9 cellular contexts compared by ENCODE assay signal in the genomic region with DNA sequence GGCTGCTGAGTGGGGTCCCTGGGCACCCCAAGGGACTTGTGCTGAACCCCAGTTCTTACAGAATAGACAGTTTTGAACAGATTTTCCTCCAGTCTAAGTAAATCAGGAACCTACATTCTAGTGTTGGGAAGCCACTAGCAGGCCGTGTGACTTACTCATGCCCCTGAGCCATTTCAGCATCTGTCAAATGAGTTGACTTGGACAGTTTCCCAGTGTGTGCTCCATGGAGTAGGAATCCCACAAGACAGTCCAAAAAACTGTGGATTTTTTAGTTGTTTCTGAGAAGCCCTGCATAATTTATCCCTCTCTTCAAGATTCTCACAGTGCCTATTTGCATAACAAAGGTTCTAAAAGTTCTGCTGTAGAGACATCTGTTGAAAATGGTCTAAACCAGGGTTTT. TPM values are rescaled to one million over a fixed set of nuclear protein-coding genes. Genes with fewer than 3 reads are reported as not detected.
DNase-seq lines count a peak whose midpoint lies in the region; TF ChIP-seq lines count a peak whose summit lies in the region.
"Had no signal": no experiment of that assay in that cellular context is flagged by ENCODE, and none has a peak within 500 bp of the region (broad histone marks: within the 10 kb centered on the region; RNA-seq: fewer than 3 reads in every experiment).

No MANE protein-coding gene starts in this region.

- H3K14ac ChIP-seq in trophoblast cell (ENCODE audit: low read length) = no peak overlapping the region

- peak; percentile 62 for DNase-seq in Ammon's horn (ENCODE audit: low spot score)
- no peak for DNase-seq in OCI-LY7 (ENCODE audit: low spot score)
- DNase-seq in fibroblast of lung (ENCODE audit: low read depth in 2 of 2) = peak; percentile 91 to 94
- no peak for DNase-seq in trophoblast cell
- DNase-seq in posterior vena cava (ENCODE audit: low spot score) = no peak
- DNase-seq in ovary = no peak
- no peak for DNase-seq in stimulated activated CD4-positive, alpha-beta T cell treated with anti-CD3 and anti-CD28 coated beads, Interleukin-4, amount 100 ng/mL, for 24 hours
- no peak for DNase-seq in HUDEP-2 (lab: John Stamatoyannopoulos, UW; ENCODE audit: unreplicated experiment in 76 of 76)
- DNase-seq: retina had no signal

- H3K4ac ChIP-seq in trophoblast cell (ENCODE audit: low read depth, low read length) = no peak overlapping the region

- H3K27ac ChIP-seq in OCI-LY7 (ENCODE audit: low read depth, low read length, poor library complexity, severe bottlenecking) = peak overlapping the region; percentile 35
- no peak overlapping the region for H3K27ac ChIP-seq in fibroblast of lung (ENCODE audit: insufficient read depth, low read length)
- H3K27ac ChIP-seq in trophoblast cell (ENCODE audit: low read depth, low read length) = no peak overlapping the region
- no peak overlapping the region for H3K27ac ChIP-seq in ovary

- CTCF ChIA-PET in OCI-LY7 (lab: Charles Lee; ENCODE audit: unreplicated experiment) = interaction anchor here (1.2 kb wide), 1 partner anchor 34 kb away, joined by 3 read pairs; no protein-coding TSS in a partner anchor

- H3K4me3 ChIP-seq in OCI-LY7 (ENCODE audit: low read depth, low read length, poor library complexity, severe bottlenecking) = no peak overlapping the region
- H3K4me3 ChIP-seq in fibroblast of lung (replicated peaks in 1 of 4; ENCODE audit: control extremely low read depth in 1 of 4, insufficient read depth in 1 of 4, low read depth in 3 of 4, low read length in 4 of 4) = no peak overlapping the region
- no peak overlapping the region for H3K4me3 ChIP-seq in trophoblast cell (ENCODE audit: low read depth, low read length)
- H3K4me3 ChIP-seq in ovary = no peak overlapping the region

- H3K79me1 ChIP-seq in trophoblast cell (ENCODE audit: low read length) = peaks cover 3% of the 10 kb centered on the region

- TF ChIP-seq CTCF in OCI-LY7 (conservative IDR thresholded peaks at IDR 0.05; ENCODE audit: low read length) (no peak), fibroblast of lung (conservative IDR thresholded peaks at IDR 0.05 in 1 of 2, IDR thresholded peaks at IDR 0.05 in 1 of 2; ENCODE audit: low read depth in 1 of 2, low read length in 2 of 2) (no peak), ovary (IDR thresholded peaks at IDR 0.05) (no peak)

- peaks cover 3% of the 10 kb centered on the region for H3K27me3 ChIP-seq in fibroblast of lung (ENCODE audit: control insufficient read depth, insufficient read depth, low read length)
- H3K27me3 ChIP-seq in trophoblast cell (ENCODE audit: insufficient read depth, low read length) = no peaks in the 10 kb centered on the region
- no peaks in the 10 kb centered on the region for H3K27me3 ChIP-seq in ovary

- H3K4me1 ChIP-seq in OCI-LY7 (ENCODE audit: insufficient read depth, low read length, poor library complexity, severe bottlenecking) (peaks cover 24% of the 10 kb centered on the region), fibroblast of lung (ENCODE audit: control insufficient read depth, extremely low read depth, insufficient read depth, low read length) (peaks cover 10% of the 10 kb centered on the region), trophoblast cell (ENCODE audit: control insufficient read depth in 1 of 2, insufficient read depth in 2 of 2, low read length in 2 of 2) (peaks cover 20% of the 10 kb centered on the region in 2 experiments), ovary (ENCODE audit: insufficient read depth) (no peaks in the 10 kb centered on the region)

- H2BK12ac ChIP-seq in trophoblast cell (ENCODE audit: low read length) = no peak overlapping the region

- H3K79me2 ChIP-seq in OCI-LY7 (ENCODE audit: insufficient read depth, low read depth, low read length) = no peaks in the 10 kb centered on the region; the same call in 1 of the 2 replicates
- no peaks in the 10 kb centered on the region for H3K79me2 ChIP-seq in fibroblast of lung (ENCODE audit: control insufficient read depth, insufficient read depth, low read length)
- H3K79me2 ChIP-seq in trophoblast cell (ENCODE audit: control insufficient read depth, insufficient read depth, low read length, poor library complexity) = no peaks in the 10 kb centered on the region

- H3K36me3 ChIP-seq in OCI-LY7 (ENCODE audit: insufficient read depth, low read length) (peaks cover 41% of the 10 kb centered on the region), fibroblast of lung (ENCODE audit: control insufficient read depth, insufficient read depth, low read length) (no peaks in the 10 kb centered on the region), trophoblast cell (ENCODE audit: control insufficient read depth in 1 of 2, insufficient read depth in 2 of 2, low read length in 2 of 2) (peaks cover 0 to 7% of the 10 kb centered on the region in 2 experiments), ovary (no peaks in the 10 kb centered on the region)

- no peak overlapping the region for H3K9ac ChIP-seq in fibroblast of lung (ENCODE audit: insufficient read depth, low read length)
- no peak overlapping the region for H3K9ac ChIP-seq in trophoblast cell (ENCODE audit: low read length)

- H3K23ac ChIP-seq in trophoblast cell (ENCODE audit: low read length) = no peak overlapping the region

- H4K91ac ChIP-seq in trophoblast cell (ENCODE audit: low read depth, low read length) = no peak overlapping the region

- H4K8ac ChIP-seq in trophoblast cell (ENCODE audit: low read depth, low read length) = peak overlapping the region; percentile 2

- no CpG with 5 or more reads among the region's 1 CpG for WGBS in trophoblast cell (ENCODE audit: extremely low coverage, insufficient coverage, insufficient read length)
- WGBS in ovary, 3 donors = 37 to 40% (median 37%) methylated on average over 1 of the region's 1 CpG

- H3K18ac ChIP-seq in trophoblast cell (ENCODE audit: low read length) = no peak overlapping the region

- no peak for TF ChIP-seq POLR2A in ovary (IDR thresholded peaks at IDR 0.05)

- no peak overlapping the region for H4K12ac ChIP-seq in trophoblast cell (ENCODE audit: low read depth, low read length)

- intact Hi-C loops in OCI-LY7 (cut with micrococcal nuclease; ENCODE audit: unreplicated experiment) (loop anchor here (5.0 kb wide), 1 partner anchor 54 kb away; no protein-coding TSS in a partner anchor), posterior vena cava (cut with DNase I) (no loop called here), ovary (cut with DNase I) (loop anchor here in 1 of 4 donors (10.0 kb wide), 1 partner anchor 52 kb away; no protein-coding TSS in a partner anchor)

- no peak overlapping the region for H2AK5ac ChIP-seq in trophoblast cell (ENCODE audit: low read length)

- no peak overlapping the region for H2BK5ac ChIP-seq in trophoblast cell (ENCODE audit: low read depth, low read length, poor library complexity)

- no peak for TF ChIP-seq EP300 in ovary (IDR thresholded peaks at IDR 0.05)

- peak overlapping the region; percentile 2 for H2BK120ac ChIP-seq in trophoblast cell (ENCODE audit: insufficient read depth, low read length, poor library complexity)

- H4K20me1 ChIP-seq in OCI-LY7 (ENCODE audit: insufficient read depth, low read length) (no peaks in the 10 kb centered on the region), fibroblast of lung (ENCODE audit: control insufficient read depth, extremely low read depth, insufficient read depth, low read length) (no peaks in the 10 kb centered on the region)

- H3K9me2 ChIP-seq in OCI-LY7 (ENCODE audit: insufficient read depth, low read length) = no peaks in the 10 kb centered on the region

- no peaks in the 10 kb centered on the region for H3K9me3 ChIP-seq in OCI-LY7 (ENCODE audit: low read length)
- H3K9me3 ChIP-seq in fibroblast of lung (ENCODE audit: control insufficient read depth, insufficient read depth, low read depth, low read length) = no peaks in the 10 kb centered on the region
- no peaks in the 10 kb centered on the region for H3K9me3 ChIP-seq in trophoblast cell (ENCODE audit: insufficient read depth, low read depth, low read length)
- H3K9me3 ChIP-seq in ovary = no peaks in the 10 kb centered on the region

- no peak overlapping the region for H3K4me2 ChIP-seq in OCI-LY7 (ENCODE audit: low read length)
- H3K4me2 ChIP-seq in fibroblast of lung (ENCODE audit: extremely low read depth, insufficient read depth, low read length) = peak overlapping the region; percentile 1
- H3K4me2 ChIP-seq in trophoblast cell (ENCODE audit: low read length) = no peak overlapping the region

- no peak overlapping the region for H2AFZ ChIP-seq in OCI-LY7 (ENCODE audit: low read length)
- H2AFZ ChIP-seq in fibroblast of lung (ENCODE audit: low read length) = no peak overlapping the region
- H2AFZ ChIP-seq in trophoblast cell (ENCODE audit: insufficient read depth, low read length, poor library complexity) = no peak overlapping the region

- POLR2A ChIA-PET in OCI-LY7 (lab: Charles Lee) = interaction anchor here (0.6 kb wide), 1 partner anchor 7 kb away, joined by 3 read pairs; no protein-coding TSS in a partner anchor

- no TSS peak for BruUV-seq in OCI-LY7 (replicated peaks; lab: Mats Ljungman, UMichigan)

RNA-seq across cellular contexts. Expression of gene GABRR2, which starts 2.1 kb away (rescaled TPM):
- total RNA-seq in OCI-LY7 (2014; rRNA removed; shearing (Covaris generic)) = 5.2 and 7.8 TPM in 2 replicates
- total RNA-seq in OCI-LY7 (2022) (6.7 and 7.0 TPM in 2 replicates), fibroblast of lung (0.17 and 0.26 TPM in 2 replicates), posterior vena cava (1 to 10 TPM in 1 of 2 donors, under 1 TPM in 1; 0.93 to 1.7 TPM), ovary (1 to 10 TPM in 1 of 7 donors, under 1 TPM in 5, not detected in 1; 0.24 to 1.1 (median 0.52) TPM)
- polyA plus RNA-seq in fibroblast of lung (0.05 TPM in 2 replicates), ovary (under 1 TPM; 0.24 to 0.70 TPM)
- 0.07 TPM in 1 of 2 replicates, not detected in the other for polyA plus RNA-seq in fibroblast of lung (2012)
- not detected in 2 replicates for polyA minus RNA-seq in fibroblast of lung (ENCODE audit: low replicate concordance)
- 1.9 and 2.1 TPM in 2 replicates for polyA plus RNA-seq in trophoblast cell (2013)

RNA-seq across cellular contexts. Expression of gene UBE2J1, which starts 39.5 kb away (rescaled TPM):
- 117 and 123 TPM in 2 replicates for total RNA-seq in OCI-LY7 (2014; rRNA removed; shearing (Covaris generic))
- total RNA-seq in OCI-LY7 (2022) = 243 and 265 TPM in 2 replicates
- 22.6 and 27.6 TPM in 2 replicates for total RNA-seq in fibroblast of lung
- 45.1 and 53.6 TPM in 2 replicates for polyA plus RNA-seq in fibroblast of lung
- polyA plus RNA-seq in fibroblast of lung (2012) = 30.7 and 35.1 TPM in 2 replicates
- polyA minus RNA-seq in fibroblast of lung (ENCODE audit: low replicate concordance) = 7.5 and 8.2 TPM in 2 replicates
- 177 and 178 TPM in 2 replicates for polyA plus RNA-seq in trophoblast cell (2013)
- total RNA-seq in posterior vena cava = 10 to 100 TPM; 39.8 to 43.8 TPM
- total RNA-seq in ovary = 10 to 100 TPM; 25.3 to 48.6 (median 35.8) TPM
- polyA plus RNA-seq in ovary = 10 to 100 TPM; 21.6 to 40.6 TPM

Comparison
In these comparisons a context has a peak if more than half of its experiments do, and no peak if none do; other contexts are left out.
1. DNase-seq: peak in Ammon's horn (single experiment) and fibroblast of lung (2 of 2); none in OCI-LY7 (single experiment), trophoblast cell (0 of 2), posterior vena cava (single experiment), ovary (0 of 5), stimulated activated CD4-positive, alpha-beta T cell treated with anti-CD3 and anti-CD28 coated beads, Interleukin-4, amount 100 ng/mL, for 24 hours (single experiment) and HUDEP-2 (0 of 76).